Comparison of ENCODE assay signal across 1 cellular context in genomic region chr1:43171876-43172531, GRCh38.
A peak's percentile ranks its signal among the peaks of the same experiment; 100 is the strongest.
TF ChIP-seq lines count a peak whose summit lies in the region.

CFAP57 (plus strand) TSS chr1:43172330; CDS start chr1:43172754, 424 bp downstream.
EBNA1BP2 (minus strand) TSS chr1:43172290; CDS start chr1:43172118, 172 bp downstream.

TF ChIP-seq in K562, 482 proteins besides CTCF, POLR2A, EP300 and RAD21 (continued from another document and continues in another):
- TF ChIP-seq ELK1 (CRISPR knock-in tag; IDR thresholded peaks at IDR 0.05) (no peak), ZFX (CRISPR knock-in tag; IDR thresholded peaks at IDR 0.05) (peak; percentile 78), LARP7 (IDR thresholded peaks at IDR 0.05) (no peak), ZNF740 (CRISPR knock-in tag; IDR thresholded peaks at IDR 0.05) (no peak), ZNF740 (tag; IDR thresholded peaks at IDR 0.05) (no peak), ZNF609 (CRISPR knock-in tag; IDR thresholded peaks at IDR 0.05; ENCODE audit: borderline replicate concordance) (no peak), ZBTB8A (IDR thresholded peaks at IDR 0.05; ENCODE audit: partially characterized antibody) (no peak), RNF219 (CRISPR knock-in tag; IDR thresholded peaks at IDR 0.05) (no peak), CBX8 (IDR thresholded peaks at IDR 0.05; ENCODE audit: borderline replicate concordance, extremely low read depth, low read depth, low read length, poor library complexity, severe bottlenecking) (no peak), ZNF121 (CRISPR knock-in tag; conservative IDR thresholded peaks at IDR 0.05) (no peak), ZBTB17 (CRISPR knock-in tag; IDR thresholded peaks at IDR 0.05) (0 out of 2 replicates have a peak, but pooled peaks have one; percentile 54), EWSR1 (IDR thresholded peaks at IDR 0.05; ENCODE audit: borderline replicate concordance, low read depth, partially characterized antibody) (no peak), MCM7 (IDR thresholded peaks at IDR 0.05) (no peak), HLTF (IDR thresholded peaks at IDR 0.05) (no peak), ZC3H8 (IDR thresholded peaks at IDR 0.05) (no peak), XRCC3 (IDR thresholded peaks at IDR 0.05) (no peak), HNRNPLL (IDR thresholded peaks at IDR 0.05; ENCODE audit: low read depth, low read length, poor library complexity, severe bottlenecking) (peak; percentile 71), ZNF347 (CRISPR knock-in tag; IDR thresholded peaks at IDR 0.05; ENCODE audit: low read depth) (no peak), NR0B1 (IDR thresholded peaks at IDR 0.05; ENCODE audit: partially characterized antibody) (no peak), ZNF134 (CRISPR knock-in tag; conservative IDR thresholded peaks at IDR 0.05) (0 out of 2 replicates have a peak, but pooled peaks have one; percentile 39), ARID4B (CRISPR knock-in tag; IDR thresholded peaks at IDR 0.05) (peak; percentile 91), ZNF76 (CRISPR knock-in tag; IDR thresholded peaks at IDR 0.05; ENCODE audit: borderline replicate concordance) (no peak), RB1 (IDR thresholded peaks at IDR 0.05; ENCODE audit: low read depth) (0 out of 2 replicates have a peak, but pooled peaks have one; percentile 13), MTA1 (IDR thresholded peaks at IDR 0.05; ENCODE audit: borderline replicate concordance) (no peak), ATF2 (CRISPR knock-in tag; IDR thresholded peaks at IDR 0.05) (no peak), BMI1 (IDR thresholded peaks at IDR 0.05; ENCODE audit: low read length) (peak; percentile 98), THRA (IDR thresholded peaks at IDR 0.05) (no peak), MEF2D (tag; conservative IDR thresholded peaks at IDR 0.05; ENCODE audit: low read depth) (no peak), RBM39 (optimal IDR thresholded peaks at IDR 0.05; ENCODE audit: low read depth, low read length) (no peak), HDAC8 (tag; IDR thresholded peaks at IDR 0.05) (0 out of 2 replicates have a peak, but pooled peaks have one; percentile 46), FOXJ2 (tag; IDR thresholded peaks at IDR 0.05) (peak; percentile 66; the same call in 1 of the 2 replicates)
